In the genomic region with DNA sequence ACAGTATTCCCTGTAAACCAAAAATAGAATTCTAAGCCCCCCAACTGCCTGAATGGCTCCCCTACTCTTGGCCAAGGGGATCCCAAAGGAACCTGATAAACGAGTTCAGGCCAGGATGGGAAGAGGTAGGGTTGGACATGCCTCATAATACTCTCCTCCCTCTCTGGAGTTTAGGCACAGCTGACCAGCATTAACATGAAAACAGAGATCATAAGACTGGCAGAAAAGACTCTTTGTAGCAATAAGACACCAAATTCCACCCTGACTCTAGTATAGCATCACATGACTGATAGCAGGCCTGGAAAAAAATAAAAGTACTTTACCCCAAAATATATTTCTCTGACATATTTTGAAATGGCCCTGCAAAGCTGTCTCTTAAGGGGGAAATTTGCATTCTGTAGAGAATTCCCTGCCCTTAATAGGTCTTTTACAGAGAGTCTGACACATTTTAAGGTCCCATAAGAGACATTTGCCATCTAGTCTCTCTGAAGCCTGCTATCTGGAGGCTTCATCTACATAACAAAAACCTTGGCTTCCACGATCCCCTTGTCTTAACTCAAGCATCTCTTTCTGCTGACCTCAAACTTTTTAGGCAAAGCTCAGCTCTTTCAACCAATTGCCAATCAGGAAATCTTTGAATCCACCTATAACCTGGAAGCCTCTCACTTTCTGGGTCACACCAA, we compare ENCODE assay signal across 2 cellular contexts.
TF ChIP-seq lines count a peak whose summit lies in the region.

No MANE protein-coding gene starts in this region.

TF ChIP-seq in GM23338, 12 proteins besides CTCF, POLR2A, EP300 and RAD21 (continues in another document):
- TF ChIP-seq, protein P1, sequence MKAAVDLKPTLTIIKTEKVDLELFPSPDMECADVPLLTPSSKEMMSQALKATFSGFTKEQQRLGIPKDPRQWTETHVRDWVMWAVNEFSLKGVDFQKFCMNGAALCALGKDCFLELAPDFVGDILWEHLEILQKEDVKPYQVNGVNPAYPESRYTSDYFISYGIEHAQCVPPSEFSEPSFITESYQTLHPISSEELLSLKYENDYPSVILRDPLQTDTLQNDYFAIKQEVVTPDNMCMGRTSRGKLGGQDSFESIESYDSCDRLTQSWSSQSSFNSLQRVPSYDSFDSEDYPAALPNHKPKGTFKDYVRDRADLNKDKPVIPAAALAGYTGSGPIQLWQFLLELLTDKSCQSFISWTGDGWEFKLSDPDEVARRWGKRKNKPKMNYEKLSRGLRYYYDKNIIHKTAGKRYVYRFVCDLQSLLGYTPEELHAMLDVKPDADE (IDR thresholded peaks at IDR 0.05) = no peak
- TF ChIP-seq POLR2AphosphoS5 (IDR thresholded peaks at IDR 0.05; ENCODE audit: low read depth) = no peak
- TF ChIP-seq CREB1 (CRISPR knock-in tag; IDR thresholded peaks at IDR 0.05; ENCODE audit: low read depth) = no peak
- TF ChIP-seq ZNF331 (CRISPR knock-in tag; IDR thresholded peaks at IDR 0.05; ENCODE audit: low read depth) = no peak
- no peak for TF ChIP-seq JUNB (IDR thresholded peaks at IDR 0.05; ENCODE audit: unreplicated experiment)
- no peak for TF ChIP-seq ZNF114 (CRISPR knock-in tag; IDR thresholded peaks at IDR 0.05)
- no peak for TF ChIP-seq EZH2phosphoT487 (IDR thresholded peaks at IDR 0.05; ENCODE audit: unreplicated experiment)
- TF ChIP-seq STAT1 (IDR thresholded peaks at IDR 0.05; ENCODE audit: unreplicated experiment) = no peak
- no peak for TF ChIP-seq EZH2 (IDR thresholded peaks at IDR 0.05; ENCODE audit: low read depth, unreplicated experiment)
- TF ChIP-seq, protein P2, sequence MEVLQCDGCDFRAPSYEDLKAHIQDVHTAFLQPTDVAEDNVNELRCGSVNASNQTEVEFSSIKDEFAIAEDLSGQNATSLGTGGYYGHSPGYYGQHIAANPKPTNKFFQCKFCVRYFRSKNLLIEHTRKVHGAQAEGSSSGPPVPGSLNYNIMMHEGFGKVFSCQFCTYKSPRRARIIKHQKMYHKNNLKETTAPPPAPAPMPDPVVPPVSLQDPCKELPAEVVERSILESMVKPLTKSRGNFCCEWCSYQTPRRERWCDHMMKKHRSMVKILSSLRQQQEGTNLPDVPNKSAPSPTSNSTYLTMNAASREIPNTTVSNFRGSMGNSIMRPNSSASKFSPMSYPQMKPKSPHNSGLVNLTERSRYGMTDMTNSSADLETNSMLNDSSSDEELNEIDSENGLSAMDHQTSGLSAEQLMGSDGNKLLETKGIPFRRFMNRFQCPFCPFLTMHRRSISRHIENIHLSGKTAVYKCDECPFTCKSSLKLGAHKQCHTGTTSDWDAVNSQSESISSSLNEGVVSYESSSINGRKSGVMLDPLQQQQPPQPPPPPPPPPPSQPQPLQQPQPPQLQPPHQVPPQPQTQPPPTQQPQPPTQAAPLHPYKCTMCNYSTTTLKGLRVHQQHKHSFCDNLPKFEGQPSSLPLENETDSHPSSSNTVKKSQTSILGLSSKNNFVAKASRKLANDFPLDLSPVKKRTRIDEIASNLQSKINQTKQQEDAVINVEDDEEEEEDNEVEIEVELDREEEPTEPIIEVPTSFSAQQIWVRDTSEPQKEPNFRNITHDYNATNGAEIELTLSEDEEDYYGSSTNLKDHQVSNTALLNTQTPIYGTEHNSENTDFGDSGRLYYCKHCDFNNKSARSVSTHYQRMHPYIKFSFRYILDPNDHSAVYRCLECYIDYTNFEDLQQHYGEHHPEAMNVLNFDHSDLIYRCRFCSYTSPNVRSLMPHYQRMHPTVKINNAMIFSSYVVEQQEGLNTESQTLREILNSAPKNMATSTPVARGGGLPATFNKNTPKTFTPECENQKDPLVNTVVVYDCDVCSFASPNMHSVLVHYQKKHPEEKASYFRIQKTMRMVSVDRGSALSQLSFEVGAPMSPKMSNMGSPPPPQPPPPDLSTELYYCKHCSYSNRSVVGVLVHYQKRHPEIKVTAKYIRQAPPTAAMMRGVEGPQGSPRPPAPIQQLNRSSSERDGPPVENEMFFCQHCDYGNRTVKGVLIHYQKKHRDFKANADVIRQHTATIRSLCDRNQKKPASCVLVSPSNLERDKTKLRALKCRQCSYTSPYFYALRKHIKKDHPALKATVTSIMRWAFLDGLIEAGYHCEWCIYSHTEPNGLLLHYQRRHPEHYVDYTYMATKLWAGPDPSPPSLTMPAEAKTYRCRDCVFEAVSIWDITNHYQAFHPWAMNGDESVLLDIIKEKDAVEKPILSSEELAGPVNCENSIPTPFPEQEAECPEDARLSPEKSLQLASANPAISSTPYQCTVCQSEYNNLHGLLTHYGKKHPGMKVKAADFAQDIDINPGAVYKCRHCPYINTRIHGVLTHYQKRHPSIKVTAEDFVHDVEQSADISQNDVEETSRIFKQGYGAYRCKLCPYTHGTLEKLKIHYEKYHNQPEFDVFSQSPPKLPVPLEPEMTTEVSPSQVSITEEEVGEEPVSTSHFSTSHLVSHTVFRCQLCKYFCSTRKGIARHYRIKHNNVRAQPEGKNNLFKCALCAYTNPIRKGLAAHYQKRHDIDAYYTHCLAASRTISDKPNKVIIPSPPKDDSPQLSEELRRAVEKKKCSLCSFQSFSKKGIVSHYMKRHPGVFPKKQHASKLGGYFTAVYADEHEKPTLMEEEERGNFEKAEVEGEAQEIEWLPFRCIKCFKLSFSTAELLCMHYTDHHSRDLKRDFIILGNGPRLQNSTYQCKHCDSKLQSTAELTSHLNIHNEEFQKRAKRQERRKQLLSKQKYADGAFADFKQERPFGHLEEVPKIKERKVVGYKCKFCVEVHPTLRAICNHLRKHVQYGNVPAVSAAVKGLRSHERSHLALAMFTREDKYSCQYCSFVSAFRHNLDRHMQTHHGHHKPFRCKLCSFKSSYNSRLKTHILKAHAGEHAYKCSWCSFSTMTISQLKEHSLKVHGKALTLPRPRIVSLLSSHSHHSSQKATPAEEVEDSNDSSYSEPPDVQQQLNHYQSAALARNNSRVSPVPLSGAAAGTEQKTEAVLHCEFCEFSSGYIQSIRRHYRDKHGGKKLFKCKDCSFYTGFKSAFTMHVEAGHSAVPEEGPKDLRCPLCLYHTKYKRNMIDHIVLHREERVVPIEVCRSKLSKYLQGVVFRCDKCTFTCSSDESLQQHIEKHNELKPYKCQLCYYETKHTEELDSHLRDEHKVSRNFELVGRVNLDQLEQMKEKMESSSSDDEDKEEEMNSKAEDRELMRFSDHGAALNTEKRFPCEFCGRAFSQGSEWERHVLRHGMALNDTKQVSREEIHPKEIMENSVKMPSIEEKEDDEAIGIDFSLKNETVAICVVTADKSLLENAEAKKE (CRISPR knock-in tag; IDR thresholded peaks at IDR 0.05) = no peak

TF ChIP-seq in K562, 482 proteins besides CTCF, POLR2A, EP300 and RAD21:
- TF ChIP-seq, protein P3, sequence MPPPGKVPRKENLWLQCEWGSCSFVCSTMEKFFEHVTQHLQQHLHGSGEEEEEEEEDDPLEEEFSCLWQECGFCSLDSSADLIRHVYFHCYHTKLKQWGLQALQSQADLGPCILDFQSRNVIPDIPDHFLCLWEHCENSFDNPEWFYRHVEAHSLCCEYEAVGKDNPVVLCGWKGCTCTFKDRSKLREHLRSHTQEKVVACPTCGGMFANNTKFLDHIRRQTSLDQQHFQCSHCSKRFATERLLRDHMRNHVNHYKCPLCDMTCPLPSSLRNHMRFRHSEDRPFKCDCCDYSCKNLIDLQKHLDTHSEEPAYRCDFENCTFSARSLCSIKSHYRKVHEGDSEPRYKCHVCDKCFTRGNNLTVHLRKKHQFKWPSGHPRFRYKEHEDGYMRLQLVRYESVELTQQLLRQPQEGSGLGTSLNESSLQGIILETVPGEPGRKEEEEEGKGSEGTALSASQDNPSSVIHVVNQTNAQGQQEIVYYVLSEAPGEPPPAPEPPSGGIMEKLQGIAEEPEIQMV (tag; conservative IDR thresholded peaks at IDR 0.05; ENCODE audit: low read depth) = no peak
- no peak for TF ChIP-seq ZNF57 (CRISPR knock-in tag; IDR thresholded peaks at IDR 0.05)
- TF ChIP-seq CHCHD3 (CRISPR knock-in tag; IDR thresholded peaks at IDR 0.05) = no peak
- no peak for TF ChIP-seq ZNF263 (CRISPR knock-in tag; IDR thresholded peaks at IDR 0.05; ENCODE audit: borderline replicate concordance)
- no peak for TF ChIP-seq TARDBP (IDR thresholded peaks at IDR 0.05)
- TF ChIP-seq, protein P4, sequence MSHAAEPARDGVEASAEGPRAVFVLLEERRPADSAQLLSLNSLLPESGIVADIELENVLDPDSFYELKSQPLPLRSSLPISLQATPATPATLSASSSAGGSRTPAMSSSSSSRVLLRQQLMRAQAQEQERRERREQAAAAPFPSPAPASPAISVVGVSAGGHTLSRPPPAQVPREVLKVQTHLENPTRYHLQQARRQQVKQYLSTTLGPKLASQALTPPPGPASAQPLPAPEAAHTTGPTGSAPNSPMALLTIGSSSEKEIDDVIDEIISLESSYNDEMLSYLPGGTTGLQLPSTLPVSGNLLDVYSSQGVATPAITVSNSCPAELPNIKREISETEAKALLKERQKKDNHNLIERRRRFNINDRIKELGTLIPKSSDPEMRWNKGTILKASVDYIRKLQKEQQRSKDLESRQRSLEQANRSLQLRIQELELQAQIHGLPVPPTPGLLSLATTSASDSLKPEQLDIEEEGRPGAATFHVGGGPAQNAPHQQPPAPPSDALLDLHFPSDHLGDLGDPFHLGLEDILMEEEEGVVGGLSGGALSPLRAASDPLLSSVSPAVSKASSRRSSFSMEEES (CRISPR knock-in tag; IDR thresholded peaks at IDR 0.05) = peak; percentile 55
- TF ChIP-seq CXXC5 (CRISPR knock-in tag; IDR thresholded peaks at IDR 0.05) = no peak
- TF ChIP-seq, protein P5, sequence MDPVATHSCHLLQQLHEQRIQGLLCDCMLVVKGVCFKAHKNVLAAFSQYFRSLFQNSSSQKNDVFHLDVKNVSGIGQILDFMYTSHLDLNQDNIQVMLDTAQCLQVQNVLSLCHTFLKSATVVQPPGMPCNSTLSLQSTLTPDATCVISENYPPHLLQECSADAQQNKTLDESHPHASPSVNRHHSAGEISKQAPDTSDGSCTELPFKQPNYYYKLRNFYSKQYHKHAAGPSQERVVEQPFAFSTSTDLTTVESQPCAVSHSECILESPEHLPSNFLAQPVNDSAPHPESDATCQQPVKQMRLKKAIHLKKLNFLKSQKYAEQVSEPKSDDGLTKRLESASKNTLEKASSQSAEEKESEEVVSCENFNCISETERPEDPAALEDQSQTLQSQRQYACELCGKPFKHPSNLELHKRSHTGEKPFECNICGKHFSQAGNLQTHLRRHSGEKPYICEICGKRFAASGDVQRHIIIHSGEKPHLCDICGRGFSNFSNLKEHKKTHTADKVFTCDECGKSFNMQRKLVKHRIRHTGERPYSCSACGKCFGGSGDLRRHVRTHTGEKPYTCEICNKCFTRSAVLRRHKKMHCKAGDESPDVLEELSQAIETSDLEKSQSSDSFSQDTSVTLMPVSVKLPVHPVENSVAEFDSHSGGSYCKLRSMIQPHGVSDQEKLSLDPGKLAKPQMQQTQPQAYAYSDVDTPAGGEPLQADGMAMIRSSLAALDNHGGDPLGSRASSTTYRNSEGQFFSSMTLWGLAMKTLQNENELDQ (CRISPR knock-in tag; IDR thresholded peaks at IDR 0.05; ENCODE audit: borderline replicate concordance) = no peak
- TF ChIP-seq, protein P6, sequence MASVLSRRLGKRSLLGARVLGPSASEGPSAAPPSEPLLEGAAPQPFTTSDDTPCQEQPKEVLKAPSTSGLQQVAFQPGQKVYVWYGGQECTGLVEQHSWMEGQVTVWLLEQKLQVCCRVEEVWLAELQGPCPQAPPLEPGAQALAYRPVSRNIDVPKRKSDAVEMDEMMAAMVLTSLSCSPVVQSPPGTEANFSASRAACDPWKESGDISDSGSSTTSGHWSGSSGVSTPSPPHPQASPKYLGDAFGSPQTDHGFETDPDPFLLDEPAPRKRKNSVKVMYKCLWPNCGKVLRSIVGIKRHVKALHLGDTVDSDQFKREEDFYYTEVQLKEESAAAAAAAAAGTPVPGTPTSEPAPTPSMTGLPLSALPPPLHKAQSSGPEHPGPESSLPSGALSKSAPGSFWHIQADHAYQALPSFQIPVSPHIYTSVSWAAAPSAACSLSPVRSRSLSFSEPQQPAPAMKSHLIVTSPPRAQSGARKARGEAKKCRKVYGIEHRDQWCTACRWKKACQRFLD (CRISPR knock-in tag; IDR thresholded peaks at IDR 0.05) = no peak
- TF ChIP-seq, protein P7, sequence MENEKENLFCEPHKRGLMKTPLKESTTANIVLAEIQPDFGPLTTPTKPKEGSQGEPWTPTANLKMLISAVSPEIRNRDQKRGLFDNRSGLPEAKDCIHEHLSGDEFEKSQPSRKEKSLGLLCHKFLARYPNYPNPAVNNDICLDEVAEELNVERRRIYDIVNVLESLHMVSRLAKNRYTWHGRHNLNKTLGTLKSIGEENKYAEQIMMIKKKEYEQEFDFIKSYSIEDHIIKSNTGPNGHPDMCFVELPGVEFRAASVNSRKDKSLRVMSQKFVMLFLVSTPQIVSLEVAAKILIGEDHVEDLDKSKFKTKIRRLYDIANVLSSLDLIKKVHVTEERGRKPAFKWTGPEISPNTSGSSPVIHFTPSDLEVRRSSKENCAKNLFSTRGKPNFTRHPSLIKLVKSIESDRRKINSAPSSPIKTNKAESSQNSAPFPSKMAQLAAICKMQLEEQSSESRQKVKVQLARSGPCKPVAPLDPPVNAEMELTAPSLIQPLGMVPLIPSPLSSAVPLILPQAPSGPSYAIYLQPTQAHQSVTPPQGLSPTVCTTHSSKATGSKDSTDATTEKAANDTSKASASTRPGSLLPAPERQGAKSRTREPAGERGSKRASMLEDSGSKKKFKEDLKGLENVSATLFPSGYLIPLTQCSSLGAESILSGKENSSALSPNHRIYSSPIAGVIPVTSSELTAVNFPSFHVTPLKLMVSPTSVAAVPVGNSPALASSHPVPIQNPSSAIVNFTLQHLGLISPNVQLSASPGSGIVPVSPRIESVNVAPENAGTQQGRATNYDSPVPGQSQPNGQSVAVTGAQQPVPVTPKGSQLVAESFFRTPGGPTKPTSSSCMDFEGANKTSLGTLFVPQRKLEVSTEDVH (IDR thresholded peaks at IDR 0.05; ENCODE audit: low read depth, partially characterized antibody) = no peak
- TF ChIP-seq HLTF (IDR thresholded peaks at IDR 0.05) = no peak
- no peak for TF ChIP-seq ETV1 (tag; conservative IDR thresholded peaks at IDR 0.05; ENCODE audit: low read depth)
- no peak for TF ChIP-seq RFX5 (IDR thresholded peaks at IDR 0.05; ENCODE audit: low read depth, low read length)
- 0 out of 2 replicates have a peak, but pooled peaks have one; percentile 15 for TF ChIP-seq ZNF316 (IDR thresholded peaks at IDR 0.05)
